9 cellular contexts compared by ENCODE assay signal in the genomic region with DNA sequence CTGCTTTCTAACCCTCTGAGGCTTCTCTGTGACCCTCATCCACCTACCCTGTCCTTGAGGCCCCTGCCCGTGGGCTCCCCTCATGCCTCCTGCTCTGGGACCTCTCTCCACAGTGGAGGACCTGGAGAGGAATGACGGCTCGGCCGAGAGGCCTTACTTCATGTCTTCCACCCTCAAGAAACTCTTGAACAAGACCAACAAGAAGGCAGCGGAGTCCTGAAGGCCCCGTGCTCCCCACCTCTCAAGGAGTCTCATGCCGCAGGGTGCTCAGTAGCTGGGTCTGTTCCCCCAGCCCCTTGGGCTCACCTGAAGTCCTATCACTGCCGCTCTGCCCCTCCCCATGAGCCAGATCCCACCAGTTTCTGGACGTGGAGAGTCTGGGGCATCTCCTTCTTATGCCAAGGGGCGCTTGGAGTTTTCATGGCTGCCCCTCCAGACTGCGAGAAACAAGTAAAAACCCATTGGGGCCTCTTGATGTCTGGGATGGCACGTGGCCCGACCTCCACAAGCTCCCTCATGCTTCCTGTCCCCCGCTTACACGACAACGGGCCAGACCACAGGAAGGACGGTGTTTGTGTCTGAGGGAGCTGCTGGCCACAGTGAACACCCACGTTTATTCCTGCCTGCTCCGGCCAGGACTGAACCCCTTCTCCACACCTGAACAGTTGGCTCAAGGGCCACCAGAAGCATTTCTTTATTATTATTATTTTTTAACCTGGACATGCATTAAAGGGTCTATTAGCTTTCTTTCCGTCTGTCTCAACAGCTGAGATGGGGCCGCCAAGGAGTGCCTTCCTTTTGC. TPM values are rescaled to one million over a fixed set of nuclear protein-coding genes. Genes with fewer than 3 reads are reported as not detected.
A peak's percentile ranks its signal among the peaks of the same experiment; 100 is the strongest.
DNase-seq lines count a peak whose midpoint lies in the region; ATAC-seq and TF ChIP-seq lines count a peak whose summit lies in the region.
"Had no signal": no experiment of that assay in that cellular context is flagged by ENCODE, and none has a peak within 500 bp of the region (broad histone marks: within the 10 kb centered on the region; RNA-seq: fewer than 3 reads in every experiment).

No MANE protein-coding gene starts in this region.

- peaks cover 7% of the 10 kb centered on the region for H3K4me1 ChIP-seq in cardiac muscle cell (ENCODE audit: low read depth)
- H3K4me1 ChIP-seq in right atrium auricular region: peaks cover 0 to 39% of the 10 kb centered on the region in 2 donors
- H3K4me1 ChIP-seq in mucosa of descending colon (ENCODE audit: low read depth): peaks cover 5% of the 10 kb centered on the region

- intact Hi-C loops in mucosa of descending colon (cut with DNase I, micrococcal nuclease): loop anchor here (5.0 kb wide), 1 partner anchor 61 kb away; no protein-coding TSS in a partner anchor

- no peak for ATAC-seq in activated naive CD8-positive, alpha-beta T cell treated with anti-CD3 and anti-CD28 coated beads, Interleukin-2, amount 10 ng/mL, durations not matched to agents 7 days and 5 days (ENCODE audit: low read depth)
- ATAC-seq in naive thymus-derived CD8-positive, alpha-beta T cell: peak in 1 of 2 donors; percentile 42
- ATAC-seq in mucosa of descending colon: no peak

- POLR2A ChIA-PET in activated naive CD8-positive, alpha-beta T cell treated with anti-CD3 and anti-CD28 coated beads, Interleukin-2, amount 10 ng/mL, durations not matched to agents 7 days and 5 days (lab: Charles Lee): interaction anchor here (1.1 to 2.9 kb wide), 4 partner anchors 10 to 62 kb away, joined by 6 to 33 read pairs (median 14); no protein-coding TSS in a partner anchor
- POLR2A ChIA-PET in naive thymus-derived CD8-positive, alpha-beta T cell (lab: Charles Lee): interaction anchor here (1.0 to 5.7 kb wide), 10 partner anchors 8 to 84 kb away, joined by 3 to 84 read pairs (median 4); a partner anchor contains a TSS

- H3K27me3 ChIP-seq in cardiac muscle cell (no peaks in the 10 kb centered on the region), right atrium auricular region (no peaks in the 10 kb centered on the region)

- H3K36me3 Mint-ChIP-seq in activated naive CD8-positive, alpha-beta T cell treated with anti-CD3 and anti-CD28 coated beads, Interleukin-2, amount 10 ng/mL, durations not matched to agents 7 days and 5 days: peaks cover 4% of the 10 kb centered on the region
- H3K36me3 Mint-ChIP-seq in naive thymus-derived CD8-positive, alpha-beta T cell: peaks cover 0 to 50% (median 4%) of the 10 kb centered on the region in 3 donors
- no peaks in the 10 kb centered on the region for H3K36me3 Mint-ChIP-seq in type B pancreatic cell

- no peak overlapping the region for H3K4me3 Mint-ChIP-seq in activated naive CD8-positive, alpha-beta T cell treated with anti-CD3 and anti-CD28 coated beads, Interleukin-2, amount 10 ng/mL, durations not matched to agents 7 days and 5 days
- H3K4me3 Mint-ChIP-seq in naive thymus-derived CD8-positive, alpha-beta T cell: peak overlapping the region in 6 of 10 donors; percentile 14 to 82 (median 44)
- peak overlapping the region; percentile 58 for H3K4me3 Mint-ChIP-seq in type B pancreatic cell

- H3K4me1 Mint-ChIP-seq in activated naive CD8-positive, alpha-beta T cell treated with anti-CD3 and anti-CD28 coated beads, Interleukin-2, amount 10 ng/mL, durations not matched to agents 7 days and 5 days: peaks cover 12% of the 10 kb centered on the region
- H3K4me1 Mint-ChIP-seq in naive thymus-derived CD8-positive, alpha-beta T cell: peaks cover 22 to 51% (median 34%) of the 10 kb centered on the region in 4 donors
- peaks cover 33% of the 10 kb centered on the region for H3K4me1 Mint-ChIP-seq in type B pancreatic cell (ENCODE audit: unreplicated experiment)

- H3K27ac Mint-ChIP-seq in activated naive CD8-positive, alpha-beta T cell treated with anti-CD3 and anti-CD28 coated beads, Interleukin-2, amount 10 ng/mL, durations not matched to agents 7 days and 5 days: peak overlapping the region; percentile 76
- H3K27ac Mint-ChIP-seq in naive thymus-derived CD8-positive, alpha-beta T cell: peak overlapping the region; percentile 83 to 95 (median 90)
- peak overlapping the region; percentile 86 for H3K27ac Mint-ChIP-seq in type B pancreatic cell

- H3K9me3 ChIP-seq in cardiac muscle cell (ENCODE audit: low read depth) (no peaks in the 10 kb centered on the region), right atrium auricular region (no peaks in the 10 kb centered on the region), mucosa of descending colon (no peaks in the 10 kb centered on the region)

- H3K4me3 ChIP-seq in cardiac muscle cell (no peak overlapping the region), right atrium auricular region (no peak overlapping the region), mucosa of descending colon (no peak overlapping the region)

- H3K9me3 Mint-ChIP-seq in activated naive CD8-positive, alpha-beta T cell treated with anti-CD3 and anti-CD28 coated beads, Interleukin-2, amount 10 ng/mL, durations not matched to agents 7 days and 5 days: no peaks in the 10 kb centered on the region
- no peaks in the 10 kb centered on the region for H3K9me3 Mint-ChIP-seq in naive thymus-derived CD8-positive, alpha-beta T cell
- H3K9me3 Mint-ChIP-seq in type B pancreatic cell: no peaks in the 10 kb centered on the region

- H3K36me3 ChIP-seq in cardiac muscle cell (peaks cover 11% of the 10 kb centered on the region), right atrium auricular region (peaks cover 24% of the 10 kb centered on the region), mucosa of descending colon (ENCODE audit: low read depth) (no peaks in the 10 kb centered on the region)

- no peak for TF ChIP-seq CTCF in cardiac muscle cell (IDR thresholded peaks at IDR 0.05; ENCODE audit: low read depth, low read length)
- TF ChIP-seq CTCF in right atrium auricular region (IDR thresholded peaks at IDR 0.05): no peak
- no peak for TF ChIP-seq CTCF in type B pancreatic cell (conservative IDR thresholded peaks at IDR 0.05)
- TF ChIP-seq CTCF in mucosa of descending colon (IDR thresholded peaks at IDR 0.05): no peak

- DNase-seq in cardiac muscle cell (ENCODE audit: low read depth in 1 of 2, low spot score in 1 of 2) (no peak), right atrium auricular region (ENCODE audit: low spot score) (no peak), type B pancreatic cell (ENCODE audit: extremely low spot score, unreplicated experiment) (no peak), NCI-H524 (lab: John Stamatoyannopoulos, UW) (no peak), mucosa of descending colon (no peak), NCI-H187 treated with DMSO at 0.1 percent for 48 hours (lab: John Stamatoyannopoulos, UW) (no peak)
- DNase-seq in activated naive CD8-positive, alpha-beta T cell treated with anti-CD3 and anti-CD28 coated beads, Interleukin-2, amount 10 ng/mL, durations not matched to agents 7 days and 5 days: no peak
- DNase-seq in naive thymus-derived CD8-positive, alpha-beta T cell: no peak
- DNase-seq: activated CD4-positive, CD25-positive, alpha-beta regulatory T cell had no signal

- H3K27ac ChIP-seq in cardiac muscle cell (peak overlapping the region; percentile 59), right atrium auricular region (peak overlapping the region in 1 of 2 donors; percentile 40)

- no peaks in the 10 kb centered on the region for H3K27me3 Mint-ChIP-seq in activated naive CD8-positive, alpha-beta T cell treated with anti-CD3 and anti-CD28 coated beads, Interleukin-2, amount 10 ng/mL, durations not matched to agents 7 days and 5 days
- no peaks in the 10 kb centered on the region for H3K27me3 Mint-ChIP-seq in naive thymus-derived CD8-positive, alpha-beta T cell
- no peaks in the 10 kb centered on the region for H3K27me3 Mint-ChIP-seq in type B pancreatic cell

RNA-seq across cellular contexts. Expression of a gene that starts 10.8 kb away (rescaled TPM):
- total RNA-seq in cardiac muscle cell: 180 and 224 TPM in 2 replicates
- polyA plus RNA-seq in cardiac muscle cell: 181 and 191 TPM in 2 replicates
- total RNA-seq in right atrium auricular region: 10 to 100 TPM; 59.2 to 75.1 TPM
- total RNA-seq in activated naive CD8-positive, alpha-beta T cell treated with anti-CD3 and anti-CD28 coated beads, Interleukin-2, amount 10 ng/mL, durations not matched to agents 7 days and 5 days: 100 to 1,000 TPM; 344 to 354 TPM
- 100 to 1,000 TPM; 385 to 391 TPM for total RNA-seq in naive thymus-derived CD8-positive, alpha-beta T cell
- 10 to 100 TPM; 79.6 to 99.1 (median 92.8) TPM for polyA plus RNA-seq in naive thymus-derived CD8-positive, alpha-beta T cell
- 297 and 524 TPM in 2 replicates for total RNA-seq in type B pancreatic cell (ENCODE audit: low replicate concordance)
- 100 to 1,000 TPM; 151 to 213 (median 178) TPM for total RNA-seq in mucosa of descending colon

RNA-seq across cellular contexts. Expression of a gene that starts 18.0 kb away (rescaled TPM):
- total RNA-seq in cardiac muscle cell: 78.8 and 109 TPM in 2 replicates
- 108 and 162 TPM in 2 replicates for polyA plus RNA-seq in cardiac muscle cell
- total RNA-seq in right atrium auricular region: 10 to 100 TPM; 91.3 to 96.2 TPM
- 100 to 1,000 TPM; 155 to 156 TPM for total RNA-seq in activated naive CD8-positive, alpha-beta T cell treated with anti-CD3 and anti-CD28 coated beads, Interleukin-2, amount 10 ng/mL, durations not matched to agents 7 days and 5 days
- 100 to 1,000 TPM; 268 to 270 TPM for total RNA-seq in naive thymus-derived CD8-positive, alpha-beta T cell
- 100 to 1,000 TPM; 201 to 331 (median 218) TPM for polyA plus RNA-seq in naive thymus-derived CD8-positive, alpha-beta T cell
- 148 and 227 TPM in 2 replicates for total RNA-seq in type B pancreatic cell (ENCODE audit: low replicate concordance)
- total RNA-seq in mucosa of descending colon: 100 to 1,000 TPM in 2 of 3 donors, 10 to 100 TPM in 1; 90.0 to 179 (median 116) TPM

RNA-seq across cellular contexts. Expression of a gene that starts 56.3 kb away (rescaled TPM):
- total RNA-seq in cardiac muscle cell (0.12 TPM in 1 of 2 replicates, not detected in the other), right atrium auricular region (1 to 10 TPM in 1 of 2 donors, not detected in 1; 4.8 TPM), type B pancreatic cell (ENCODE audit: low replicate concordance) (45.2 and 104 TPM in 2 replicates), mucosa of descending colon (100 to 1,000 TPM in 2 of 3 donors, 10 to 100 TPM in 1; 42.6 to 140 (median 131) TPM)
- 0.28 TPM in 1 of 2 replicates, not detected in the other for polyA plus RNA-seq in cardiac muscle cell
- not detected for total RNA-seq in activated naive CD8-positive, alpha-beta T cell treated with anti-CD3 and anti-CD28 coated beads, Interleukin-2, amount 10 ng/mL, durations not matched to agents 7 days and 5 days
- not detected for total RNA-seq in naive thymus-derived CD8-positive, alpha-beta T cell
- polyA plus RNA-seq in naive thymus-derived CD8-positive, alpha-beta T cell: under 1 TPM in 1 of 3 donors, not detected in 2; 0.25 TPM

RNA-seq across cellular contexts. Expression of a gene that starts 57.9 kb away (rescaled TPM):
- 30.6 and 35.0 TPM in 2 replicates for total RNA-seq in cardiac muscle cell
- 70.8 and 84.1 TPM in 2 replicates for polyA plus RNA-seq in cardiac muscle cell
- 10 to 100 TPM; 15.2 to 15.8 TPM for total RNA-seq in right atrium auricular region
- total RNA-seq in activated naive CD8-positive, alpha-beta T cell treated with anti-CD3 and anti-CD28 coated beads, Interleukin-2, amount 10 ng/mL, durations not matched to agents 7 days and 5 days: 10 to 100 TPM; 35.9 to 37.7 TPM
- total RNA-seq in naive thymus-derived CD8-positive, alpha-beta T cell: 10 to 100 TPM; 54.7 to 62.3 TPM
- polyA plus RNA-seq in naive thymus-derived CD8-positive, alpha-beta T cell: 10 to 100 TPM; 33.5 to 41.0 (median 36.6) TPM
- total RNA-seq in type B pancreatic cell (ENCODE audit: low replicate concordance): 39.2 and 67.7 TPM in 2 replicates
- total RNA-seq in mucosa of descending colon: 100 to 1,000 TPM in 2 of 3 donors, 10 to 100 TPM in 1; 57.8 to 107 (median 101) TPM
